In genomic region chr1:225694151-225694603, GRCh38 we compare ENCODE assay signal across 13 cellular contexts. TPM values are rescaled to one million over a fixed set of nuclear protein-coding genes. Genes with fewer than 3 reads are reported as not detected.
DNase-seq lines count a peak whose midpoint lies in the region; ATAC-seq lines count a peak whose summit lies in the region.
"Had no signal": no experiment of that assay in that cellular context is flagged by ENCODE, and none has a peak within 500 bp of the region (broad histone marks: within the 10 kb centered on the region; RNA-seq: fewer than 3 reads in every experiment).

No MANE protein-coding gene starts in this region.

- peak; percentile 45 for DNase-seq in HT-29 (ENCODE audit: low spot score)
- peak; percentile 23 for DNase-seq in adipocyte (ENCODE audit: low read depth)
- peak; percentile 59 for DNase-seq in left ventricle myocardium superior
- DNase-seq in C1 segment of cervical spinal cord (lab: John Stamatoyannopoulos, UW), result no peak
- DNase-seq in activated naive CD4-positive, alpha-beta T cell treated with anti-CD3 and anti-CD28 coated beads, Interleukin-2, amount 50 U/mL, for 72 hours (ENCODE audit: low spot score in 2 of 2), result no peak
- DNase-seq: activated CD4-positive, CD25-positive, alpha-beta regulatory T cell treated with anti-CD3 and anti-CD28 coated beads, Interleukin-2, amount 50 U/mL, for 72 hours; activated naive CD8-positive, alpha-beta T cell treated with anti-CD3 and anti-CD28 coated beads, Interleukin-2, amount 10 ng/mL, durations not matched to agents 7 days and 5 days; NCI-H1436 treated with DMSO at 0.1 percent for 48 hours; stimulated activated CD4-positive, alpha-beta T cell treated with anti-CD3 and anti-CD28 coated beads, Interleukin-4, amount 100 ng/mL, for 4 hours had no signal

- ATAC-seq in left ventricle myocardium superior (peak; percentile 97), HG03280 (IDR thresholded peaks at IDR 0.05; ENCODE audit: unreplicated experiment) (no peak), GM19324 (IDR thresholded peaks at IDR 0.05; ENCODE audit: low FRiP score, unreplicated experiment) (no peak)
- ATAC-seq in activated naive CD4-positive, alpha-beta T cell treated with anti-CD3 and anti-CD28 coated beads, Interleukin-2, amount 50 U/mL, for 72 hours, result no peak

- H3K36me3 Mint-ChIP-seq in activated naive CD4-positive, alpha-beta T cell treated with anti-CD3 and anti-CD28 coated beads, Interleukin-2, amount 50 U/mL, for 72 hours, result no peaks in the 10 kb centered on the region
- H3K36me3 Mint-ChIP-seq: activated naive CD8-positive, alpha-beta T cell treated with anti-CD3 and anti-CD28 coated beads, Interleukin-2, amount 10 ng/mL, durations not matched to agents 7 days and 5 days had no signal

- peak overlapping the region; percentile 22 for H3K27ac ChIP-seq in skeletal muscle tissue (ENCODE audit: low read depth, low read length)
- H3K27ac ChIP-seq: tibial nerve had no signal

- no peak overlapping the region for H3K27ac Mint-ChIP-seq in activated naive CD4-positive, alpha-beta T cell treated with anti-CD3 and anti-CD28 coated beads, Interleukin-2, amount 50 U/mL, for 72 hours
- H3K27ac Mint-ChIP-seq: activated naive CD8-positive, alpha-beta T cell treated with anti-CD3 and anti-CD28 coated beads, Interleukin-2, amount 10 ng/mL, durations not matched to agents 7 days and 5 days had no signal

- H3K4me3 ChIP-seq in adipocyte (ENCODE audit: low read length) (no peak overlapping the region), skeletal muscle tissue (ENCODE audit: low read length in 3 of 3) (no peak overlapping the region)
- H3K4me3 ChIP-seq: tibial nerve had no signal

- H3K9ac ChIP-seq in adipocyte (ENCODE audit: low read length) (no peak overlapping the region), skeletal muscle tissue (ENCODE audit: low read depth in 1 of 3, low read length in 3 of 3) (no peak overlapping the region)

- H3K4me1 ChIP-seq in adipocyte (ENCODE audit: control insufficient read depth, insufficient read depth, low read length) (peaks cover 34% of the 10 kb centered on the region), skeletal muscle tissue (ENCODE audit: control insufficient read depth in 3 of 3, insufficient read depth in 3 of 3, low read length in 3 of 3) (peaks cover 31 to 45% (median 34%) of the 10 kb centered on the region in 3 donors)

- H3K9me3 Mint-ChIP-seq in activated naive CD4-positive, alpha-beta T cell treated with anti-CD3 and anti-CD28 coated beads, Interleukin-2, amount 50 U/mL, for 72 hours, result no peaks in the 10 kb centered on the region
- H3K9me3 Mint-ChIP-seq: activated naive CD8-positive, alpha-beta T cell treated with anti-CD3 and anti-CD28 coated beads, Interleukin-2, amount 10 ng/mL, durations not matched to agents 7 days and 5 days had no signal

- intact Hi-C loops in left ventricle myocardium superior (cut with micrococcal nuclease), result loop anchor here (10.0 kb wide), 1 partner anchor 71 kb away; no protein-coding TSS in a partner anchor

- no peaks in the 10 kb centered on the region for H3K9me3 ChIP-seq in adipocyte (ENCODE audit: control insufficient read depth, low read length)
- no peaks in the 10 kb centered on the region for H3K9me3 ChIP-seq in skeletal muscle tissue (ENCODE audit: control insufficient read depth in 3 of 3, low read length in 3 of 3)
- H3K9me3 ChIP-seq: tibial nerve had no signal

- no peaks in the 10 kb centered on the region for H3K36me3 ChIP-seq in adipocyte (ENCODE audit: control insufficient read depth, insufficient read depth, low read length, severe bottlenecking)
- no peaks in the 10 kb centered on the region for H3K36me3 ChIP-seq in skeletal muscle tissue (ENCODE audit: control insufficient read depth in 3 of 3, insufficient read depth in 3 of 3, low read length in 3 of 3)
- H3K36me3 ChIP-seq: tibial nerve had no signal

- H3K27me3 ChIP-seq in adipocyte (replicated peaks; ENCODE audit: control insufficient read depth, insufficient read depth, low read length) (no peaks in the 10 kb centered on the region), skeletal muscle tissue (ENCODE audit: control insufficient read depth in 3 of 3, insufficient read depth in 3 of 3, low read length in 3 of 3) (no peaks in the 10 kb centered on the region)
- H3K27me3 ChIP-seq: tibial nerve had no signal

RNA-seq across cellular contexts. Expression of gene ENAH, which starts 41.3 kb away (rescaled TPM):
- 19.4 and 21.0 TPM in 2 replicates for total RNA-seq in HT-29 (2014; rRNA removed; shearing (Covaris generic))
- 90.1 TPM for total RNA-seq in left ventricle myocardium superior
- total RNA-seq in skeletal muscle tissue, result 38.6 TPM
- total RNA-seq in activated naive CD4-positive, alpha-beta T cell treated with anti-CD3 and anti-CD28 coated beads, Interleukin-2, amount 50 U/mL, for 72 hours, result under 1 TPM; 0.09 to 0.89 TPM
- total RNA-seq: activated naive CD8-positive, alpha-beta T cell treated with anti-CD3 and anti-CD28 coated beads, Interleukin-2, amount 10 ng/mL, durations not matched to agents 7 days and 5 days had no signal

Comparison
In these comparisons a context has a peak if more than half of its experiments do, and no peak if none do; other contexts are left out.
1. DNase-seq: peak in HT-29 (single experiment), adipocyte (single experiment) and left ventricle myocardium superior (single experiment); none in C1 segment of cervical spinal cord (0 of 14) and activated naive CD4-positive, alpha-beta T cell treated with anti-CD3 and anti-CD28 coated beads, Interleukin-2, amount 50 U/mL, for 72 hours (0 of 2).
2. RNA of gene ENAH, which starts 41.3 kb away (total RNA-seq): 90.1 TPM in left ventricle myocardium superior (single experiment), 38.6 TPM in skeletal muscle tissue (single experiment) and 19.4 to 21.0 TPM in HT-29; 0.09 to 0.89 TPM in activated naive CD4-positive, alpha-beta T cell treated with anti-CD3 and anti-CD28 coated beads, Interleukin-2, amount 50 U/mL, for 72 hours; every median in the first group is over 10 times any median in the second.